Comparison of ENCODE assay signal across 14 cellular contexts in the genomic region with DNA sequence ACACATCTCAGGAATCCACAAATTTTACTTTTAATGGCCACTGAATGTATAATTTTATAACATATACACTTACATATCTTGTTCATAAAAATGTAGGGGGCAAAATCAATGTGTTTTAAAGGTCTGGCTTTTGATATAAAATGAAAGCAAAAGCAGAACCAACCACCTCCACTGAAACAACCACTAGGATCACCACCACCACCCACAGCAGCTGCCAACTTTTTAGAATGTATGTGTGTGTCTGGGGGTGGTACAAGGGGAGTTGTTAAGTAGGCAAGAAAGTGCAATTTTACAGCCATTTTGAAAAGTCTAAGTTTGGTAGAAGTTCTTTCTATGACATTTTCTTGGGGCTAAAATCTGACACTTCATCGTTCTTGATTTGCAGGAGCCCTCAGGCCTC.
DNase-seq lines count a peak whose midpoint lies in the region; ATAC-seq, FAIRE-seq and TF ChIP-seq lines count a peak whose summit lies in the region.
"Had no signal": no experiment of that assay in that cellular context is flagged by ENCODE, and none has a peak within 500 bp of the region (broad histone marks: within the 10 kb centered on the region; RNA-seq: fewer than 3 reads in every experiment).

No MANE protein-coding gene starts in this region.

- peak overlapping the region; percentile 16; the same call in 1 of the 2 replicates for H3K9ac ChIP-seq in OCI-LY3 (ENCODE audit: low read length)
- H3K9ac ChIP-seq: neural progenitor cell had no signal

- peak overlapping the region; percentile 91; the same call in 1 of the 2 replicates for H2AFZ ChIP-seq in OCI-LY3 (ENCODE audit: low read depth, low read length)
- H2AFZ ChIP-seq: neural progenitor cell had no signal

- no peaks in the 10 kb centered on the region for H3K79me2 ChIP-seq in OCI-LY3 (ENCODE audit: low read length)

- H3K9me3 ChIP-seq in OCI-LY3 (ENCODE audit: insufficient read depth, low read length), result no peaks in the 10 kb centered on the region

- H3K27me3 ChIP-seq in OCI-LY3 (ENCODE audit: low read depth, low read length), result no peaks in the 10 kb centered on the region
- H3K27me3 ChIP-seq: neural progenitor cell had no signal

- peak overlapping the region; percentile 59 for H3K4me2 ChIP-seq in OCI-LY3 (ENCODE audit: low read length)
- H3K4me2 ChIP-seq: neural progenitor cell had no signal

- peak overlapping the region; percentile 30 for H3K27ac ChIP-seq in OCI-LY3 (ENCODE audit: low read length)
- H3K27ac ChIP-seq: neural progenitor cell, RWPE1 had no signal

- TF ChIP-seq CTCF in OCI-LY3 (IDR thresholded peaks at IDR 0.05; ENCODE audit: low read depth, low read length), result no peak

- DNase-seq in SKM-1 (lab: John Stamatoyannopoulos, UW; ENCODE audit: unreplicated experiment) (no peak), NCI-H1092 treated with DMSO at 0.1 percent for 48 hours (lab: John Stamatoyannopoulos, UW) (no peak), head of caudate nucleus (no peak), urothelium cell line (ENCODE audit: low spot score) (no peak)
- DNase-seq: activated CD4-positive, alpha-beta T cell treated with anti-CD3 and anti-CD28 coated beads, Interleukin-2, amount 50 U/mL, for 4 hours; dermis blood vessel endothelial cell; NCI-H1417; NCI-H446 treated with DMSO at 0.1 percent for 48 hours had no signal

- no peak for FAIRE-seq in urothelium cell line (lab: Jason Lieb, UNC)

- ATAC-seq in GM18909 (IDR thresholded peaks at IDR 0.05; ENCODE audit: poor library complexity, unreplicated experiment), result peak; percentile 82
- peak; percentile 56 for ATAC-seq in GM21515 (IDR thresholded peaks at IDR 0.05; ENCODE audit: unreplicated experiment)
- ATAC-seq in HG03103 (IDR thresholded peaks at IDR 0.05; ENCODE audit: low read depth, unreplicated experiment), result peak; percentile 59

- intact Hi-C loops in head of caudate nucleus (cut with DNase I), result no loop called here

- peaks cover 18% of the 10 kb centered on the region for H3K4me1 ChIP-seq in OCI-LY3 (ENCODE audit: low read length)
- H3K4me1 ChIP-seq: neural progenitor cell had no signal

- peak overlapping the region; percentile 31; the same call in 1 of the 2 replicates for H3K4me3 ChIP-seq in OCI-LY3 (ENCODE audit: low read length)
- H3K4me3 ChIP-seq: neural progenitor cell had no signal

- H4K20me1 ChIP-seq in OCI-LY3 (ENCODE audit: insufficient read depth, low read length), result no peaks in the 10 kb centered on the region

- H3K36me3 ChIP-seq in OCI-LY3 (replicated peaks; ENCODE audit: low read depth, low read length), result no peaks in the 10 kb centered on the region
- H3K36me3 ChIP-seq: neural progenitor cell had no signal
